In genomic region chr15:52679232-52680040, GRCh38 we compare ENCODE assay signal across 8 cellular contexts.
DNase-seq lines count a peak whose midpoint lies in the region; ATAC-seq and TF ChIP-seq lines count a peak whose summit lies in the region.

TSS of gene ATOSA (minus strand) at chr15:52679388. CDS start at chr15:52678021, 1,367 bp downstream.

- ATAC-seq in GM19023 (IDR thresholded peaks at IDR 0.05; ENCODE audit: unreplicated experiment) (peak; percentile 80), HG03280 (IDR thresholded peaks at IDR 0.05; ENCODE audit: unreplicated experiment) (peak; percentile 70)

- peak within 1 kb of the TSS; percentile 92 for H3K4me3 ChIP-seq in AG09309 (ENCODE audit: control insufficient read depth, low read depth, low read length)

- peak; percentile 7 for TF ChIP-seq CTCF in AG09309 (IDR thresholded peaks at IDR 0.05; ENCODE audit: control insufficient read depth, insufficient read depth, low read depth, low read length, missing control alignments)

- DNase-seq in AG09309 (ENCODE audit: low read depth) (peak; percentile 48), NCI-H345 treated with DMSO at 0.1 percent for 48 hours (lab: John Stamatoyannopoulos, UW; ENCODE audit: unreplicated experiment) (peak; percentile 50), cerebellar cortex (ENCODE audit: low spot score) (peak; percentile 94), islet precursor cell (peak; percentile 97)
- peak; percentile 89 for DNase-seq in activated CD4-positive, CD25-positive, alpha-beta regulatory T cell treated with anti-CD3 and anti-CD28 coated beads, Interleukin-2, amount 50 U/mL, for 72 hours
- DNase-seq in stimulated activated CD4-positive, alpha-beta T cell treated with anti-CD3 and anti-CD28 coated beads, Interleukin-12 subunit alpha, Interleukin-12 subunit beta, amount 100 ng/mL, for 48 hours (ENCODE audit: low read depth in 2 of 3, low spot score in 1 of 3) = peak; percentile 81 to 86 (median 82)

Comparison
In these comparisons a context has a peak if more than half of its experiments do, and no peak if none do; other contexts are left out.
1. Peak in every context shown above with its lines: DNase-seq, ATAC-seq and H3K4me3 ChIP-seq.